Comparison of ENCODE assay signal across 8 cellular contexts in genomic region chr9:34185778-34186551, GRCh38. TPM values are rescaled to one million over a fixed set of nuclear protein-coding genes. Genes with fewer than 3 reads are reported as not detected.
DNase-seq lines count a peak whose midpoint lies in the region; ATAC-seq and TF ChIP-seq lines count a peak whose summit lies in the region.

No MANE protein-coding gene starts in this region.

- H3K4me1 ChIP-seq in lung (ENCODE audit: control insufficient read depth in 2 of 2, insufficient read depth in 2 of 2, low read length in 2 of 2) (peaks cover 6 to 22% of the 10 kb centered on the region in 2 donors), uterus (peaks cover 7 to 10% of the 10 kb centered on the region in 2 donors)

- H3K4me3 ChIP-seq in lung = no peak overlapping the region
- no peak overlapping the region for H3K4me3 ChIP-seq in uterus

- peak overlapping the region; percentile 75 for H3K27ac Mint-ChIP-seq in activated T-cell treated with anti-CD3 and anti-CD28 coated beads, Interleukin-2, amount 50 U/mL, for 24 hours

- WGBS in lung, 2 donors = 38 to 41% methylated on average over 3 of the region's 3 CpGs

- H3K27ac ChIP-seq in cingulate gyrus (ENCODE audit: low read depth, low read length) = peak overlapping the region; percentile 23
- H3K27ac ChIP-seq in lung (ENCODE audit: low read depth in 1 of 2, low read length in 1 of 2) = peak overlapping the region; percentile 17 to 87
- H3K27ac ChIP-seq in uterus = peak overlapping the region; percentile 59

- intact Hi-C loops in uterus (cut with DNase I; ENCODE audit: low total_unique reads) = no loop called here

- H3K27me3 Mint-ChIP-seq in activated T-cell treated with anti-CD3 and anti-CD28 coated beads, Interleukin-2, amount 50 U/mL, for 24 hours = no peaks in the 10 kb centered on the region

- ATAC-seq in HG03097 (IDR thresholded peaks at IDR 0.05; ENCODE audit: low FRiP score, unreplicated experiment) (peak; percentile 85), lung (ENCODE audit: insufficient read depth, low FRiP score) (peak; percentile 88)

- H3K27me3 ChIP-seq in lung (ENCODE audit: control insufficient read depth, insufficient read depth) = no peaks in the 10 kb centered on the region
- no peaks in the 10 kb centered on the region for H3K27me3 ChIP-seq in uterus

- H3K4me1 Mint-ChIP-seq in activated T-cell treated with anti-CD3 and anti-CD28 coated beads, Interleukin-2, amount 50 U/mL, for 24 hours (ENCODE audit: low read depth) = peaks cover 44% of the 10 kb centered on the region

- no peak overlapping the region for H3K4me3 Mint-ChIP-seq in activated T-cell treated with anti-CD3 and anti-CD28 coated beads, Interleukin-2, amount 50 U/mL, for 24 hours

- no peak for DNase-seq in activated T-cell treated with anti-CD3 and anti-CD28 coated beads, Interleukin-2, amount 50 U/mL, for 24 hours
- no peak for DNase-seq in activated T-cell treated with anti-CD3 and anti-CD28 coated beads, Interleukin-2, amount 50 U/mL, for 1 hour
- peak; percentile 83 for DNase-seq in OCI-M1 (lab: John Stamatoyannopoulos, UW)
- peak; percentile 39 for DNase-seq in lung (ENCODE audit: low spot score)
- peak; percentile 32 to 64 for DNase-seq in uterus
- no peak for DNase-seq in NCI-H2171 treated with DMSO at 0.1 percent for 48 hours (lab: John Stamatoyannopoulos, UW)

- TF ChIP-seq POLR2A in uterus (IDR thresholded peaks at IDR 0.05) = no peak

- H3K9me3 Mint-ChIP-seq in activated T-cell treated with anti-CD3 and anti-CD28 coated beads, Interleukin-2, amount 50 U/mL, for 24 hours = no peaks in the 10 kb centered on the region

- H3K36me3 Mint-ChIP-seq in activated T-cell treated with anti-CD3 and anti-CD28 coated beads, Interleukin-2, amount 50 U/mL, for 24 hours (ENCODE audit: low read depth) = peaks cover 38% of the 10 kb centered on the region

- H3K9me3 ChIP-seq in lung (ENCODE audit: control insufficient read depth in 2 of 2, insufficient read depth in 1 of 2, low read length in 1 of 2) = no peaks in the 10 kb centered on the region
- no peaks in the 10 kb centered on the region for H3K9me3 ChIP-seq in uterus

- TF ChIP-seq CTCF in lung (IDR thresholded peaks at IDR 0.05; ENCODE audit: control extremely low read depth, extremely low read depth) = no peak
- no peak for TF ChIP-seq CTCF in uterus (IDR thresholded peaks at IDR 0.05)

- H3K36me3 ChIP-seq in lung (ENCODE audit: control insufficient read depth in 2 of 2, insufficient read depth in 2 of 2, low read length in 2 of 2) (peaks cover 3 to 5% of the 10 kb centered on the region in 2 donors), uterus (no peaks in the 10 kb centered on the region)

RNA-seq across cellular contexts. Expression of gene UBAP1, which starts 7.1 kb away (rescaled TPM):
- total RNA-seq in lung (10 to 100 TPM; 39.2 to 46.4 TPM), uterus (10 to 100 TPM; 17.1 to 60.4 (median 24.9) TPM)
- 10 to 100 TPM; 25.6 to 53.9 TPM for polyA plus RNA-seq in lung

RNA-seq across cellular contexts. Expression of gene DCAF12, which starts 59.5 kb away (rescaled TPM):
- total RNA-seq in lung (10 to 100 TPM; 34.3 to 53.1 TPM), uterus (10 to 100 TPM in 3 of 4 donors, 1 to 10 TPM in 1; 6.4 to 35.3 (median 30.3) TPM)
- 10 to 100 TPM; 14.1 to 25.3 TPM for polyA plus RNA-seq in lung

Comparison
In these comparisons a context has a peak if more than half of its experiments do, and no peak if none do; other contexts are left out.
1. DNase-seq: peak in OCI-M1 (single experiment), lung (single experiment) and uterus (2 of 2); none in activated T-cell treated with anti-CD3 and anti-CD28 coated beads, Interleukin-2, amount 50 U/mL, for 24 hours (single experiment), activated T-cell treated with anti-CD3 and anti-CD28 coated beads, Interleukin-2, amount 50 U/mL, for 1 hour (single experiment) and NCI-H2171 treated with DMSO at 0.1 percent for 48 hours (single experiment).
2. Peak in every context shown above with its lines, with median percentiles within 50 percentile points of each other: H3K27ac ChIP-seq.